10 cellular contexts compared by ENCODE assay signal in the genomic region with DNA sequence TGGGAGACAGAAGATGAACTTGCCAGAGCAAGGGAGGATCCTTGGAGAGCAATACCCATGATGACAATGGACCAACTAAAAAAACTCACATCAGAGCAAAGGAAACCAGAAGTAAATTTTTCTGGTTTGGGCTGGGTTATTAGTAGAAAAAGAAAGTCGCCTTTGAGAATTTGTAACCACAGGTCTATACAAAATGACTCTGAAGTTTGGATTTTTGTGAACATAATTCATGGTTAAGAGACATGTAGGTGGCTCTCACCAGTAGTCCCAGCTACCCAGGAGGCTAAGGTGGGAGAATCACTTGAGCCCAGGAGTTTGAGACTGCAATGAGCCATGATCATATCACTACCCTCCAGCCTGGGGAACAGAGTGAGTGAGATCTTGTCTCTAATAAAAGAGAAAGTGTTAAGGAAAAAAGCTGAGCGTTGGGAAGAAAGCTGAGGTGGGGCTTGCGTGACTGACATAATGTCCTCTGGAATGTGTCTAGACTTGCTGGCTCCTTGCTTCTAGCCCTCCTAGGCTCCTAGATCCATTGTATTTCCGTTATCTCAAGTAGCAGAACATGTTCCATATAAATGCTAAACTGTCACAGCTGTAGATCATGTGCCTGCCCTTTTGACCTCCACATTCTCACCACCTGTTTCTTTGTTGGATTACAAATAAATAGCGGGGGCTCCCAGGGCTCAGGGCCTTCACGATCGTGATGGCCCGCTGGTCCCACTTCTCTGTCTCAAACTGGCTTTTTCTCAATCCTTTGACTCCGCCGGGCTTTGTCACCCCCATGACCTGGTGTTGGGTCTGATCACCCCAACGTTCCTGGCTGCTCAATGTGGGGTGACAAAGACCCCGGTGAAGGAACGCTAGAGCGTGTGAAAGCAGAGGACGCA. TPM values are rescaled to one million over a fixed set of nuclear protein-coding genes. Genes with fewer than 3 reads are reported as not detected.
DNase-seq lines count a peak whose midpoint lies in the region; ATAC-seq and TF ChIP-seq lines count a peak whose summit lies in the region.
"Had no signal": no experiment of that assay in that cellular context is flagged by ENCODE, and none has a peak within 500 bp of the region (broad histone marks: within the 10 kb centered on the region; RNA-seq: fewer than 3 reads in every experiment).

No MANE protein-coding gene starts in this region.

- no peak for TF ChIP-seq CTCF in GM23338 (conservative IDR thresholded peaks at IDR 0.05; ENCODE audit: low read depth in 2 of 2)
- TF ChIP-seq CTCF in suprapubic skin (IDR thresholded peaks at IDR 0.05) = no peak
- TF ChIP-seq CTCF in tibial nerve (IDR thresholded peaks at IDR 0.05) = no peak

- CTCF ChIA-PET in activated naive CD4-positive, alpha-beta T cell treated with anti-CD3 and anti-CD28 coated beads, Interleukin-2, amount 10 ng/mL, durations not matched to agents 7 days and 5 days (lab: Charles Lee) = interaction anchor here (0.8 to 1.2 kb wide), 3 partner anchors 14 to 42 kb away, joined by 3 to 5 read pairs (median 4); no protein-coding TSS in a partner anchor

- H3K27ac ChIP-seq in GM23338 (ENCODE audit: low read depth) (no peak overlapping the region), iPS-18a (ENCODE audit: low read length) (peak overlapping the region; percentile 14), suprapubic skin (no peak overlapping the region), tibial nerve (no peak overlapping the region)
- H3K27ac ChIP-seq: HL-60 had no signal

- no peaks in the 10 kb centered on the region for H4K20me1 ChIP-seq in GM23338 (replicated peaks; ENCODE audit: insufficient read depth)

- H3K9me3 ChIP-seq in iPS-18a (ENCODE audit: control insufficient read depth, low read depth, low read length) (no peaks in the 10 kb centered on the region), suprapubic skin (no peaks in the 10 kb centered on the region), tibial nerve (no peaks in the 10 kb centered on the region)

- WGBS in suprapubic skin = 53% methylated on average over 15 of the region's 15 CpGs
- 65 to 67% methylated on average over 15 of the region's 15 CpGs for WGBS in tibial nerve, 2 donors

- ATAC-seq in GM18499 (IDR thresholded peaks at IDR 0.05; ENCODE audit: insufficient read depth, unreplicated experiment) = peak; percentile 69
- peak; percentile 51 for ATAC-seq in GM23338
- no peak for ATAC-seq in Right ventricle myocardium superior (ENCODE audit: poor library complexity)

- H3K36me3 ChIP-seq in GM23338 (ENCODE audit: insufficient read depth) (no peaks in the 10 kb centered on the region), iPS-18a (ENCODE audit: control insufficient read depth, low read depth, low read length) (no peaks in the 10 kb centered on the region), suprapubic skin (no peaks in the 10 kb centered on the region), tibial nerve (no peaks in the 10 kb centered on the region)

- no peak overlapping the region; the same call in 2 of the 3 replicates for H3K4me3 Mint-ChIP-seq in GM23338
- H3K4me3 Mint-ChIP-seq in activated naive CD4-positive, alpha-beta T cell treated with anti-CD3 and anti-CD28 coated beads, Interleukin-2, amount 10 ng/mL, durations not matched to agents 7 days and 5 days = no peak overlapping the region

- H3K27ac Mint-ChIP-seq in GM23338 = peak overlapping the region; percentile 57; the same call in 1 of the 2 replicates
- no peak overlapping the region for H3K27ac Mint-ChIP-seq in activated naive CD4-positive, alpha-beta T cell treated with anti-CD3 and anti-CD28 coated beads, Interleukin-2, amount 10 ng/mL, durations not matched to agents 7 days and 5 days

- H3K27me3 ChIP-seq in GM23338 (ENCODE audit: insufficient read depth) (no peaks in the 10 kb centered on the region), iPS-18a (ENCODE audit: control insufficient read depth, insufficient read depth, low read length) (no peaks in the 10 kb centered on the region), suprapubic skin (peaks cover 4% of the 10 kb centered on the region), tibial nerve (peaks cover 0 to 5% of the 10 kb centered on the region in 2 donors)

- H3K9ac ChIP-seq in iPS-18a (ENCODE audit: low read length) = no peak overlapping the region

- H3K4me2 ChIP-seq in GM23338 = peak overlapping the region; percentile 25; the same call in 1 of the 2 replicates

- peaks cover 5% of the 10 kb centered on the region for H3K27me3 Mint-ChIP-seq in GM23338 (ENCODE audit: insufficient read depth, low read depth, poor library complexity)
- peaks cover 30% of the 10 kb centered on the region for H3K27me3 Mint-ChIP-seq in activated naive CD4-positive, alpha-beta T cell treated with anti-CD3 and anti-CD28 coated beads, Interleukin-2, amount 10 ng/mL, durations not matched to agents 7 days and 5 days

- peaks cover 49% of the 10 kb centered on the region for H3K4me1 Mint-ChIP-seq in GM23338
- H3K4me1 Mint-ChIP-seq in activated naive CD4-positive, alpha-beta T cell treated with anti-CD3 and anti-CD28 coated beads, Interleukin-2, amount 10 ng/mL, durations not matched to agents 7 days and 5 days = peaks cover 20% of the 10 kb centered on the region

- H3K9me2 ChIP-seq in GM23338 (ENCODE audit: insufficient read depth) = 0 out of 2 replicates have a peak, but pooled peaks cover 4% of the 10 kb centered on the region

- DNase-seq in GM23338 (ENCODE audit: low spot score) = peak; percentile 25
- DNase-seq in M059J (ENCODE audit: low read depth) = peak; percentile 85
- DNase-seq in suprapubic skin (ENCODE audit: low spot score in 2 of 2) = no peak
- no peak for DNase-seq in activated naive CD4-positive, alpha-beta T cell treated with anti-CD3 and anti-CD28 coated beads, Interleukin-2, amount 10 ng/mL, durations not matched to agents 7 days and 5 days
- DNase-seq in Right ventricle myocardium superior = no peak
- no peak for DNase-seq in tibial nerve (ENCODE audit: low spot score in 2 of 2)

- peaks cover 3% of the 10 kb centered on the region; the same call in 1 of the 3 replicates for H3K36me3 Mint-ChIP-seq in GM23338 (ENCODE audit: low read depth)
- no peaks in the 10 kb centered on the region for H3K36me3 Mint-ChIP-seq in activated naive CD4-positive, alpha-beta T cell treated with anti-CD3 and anti-CD28 coated beads, Interleukin-2, amount 10 ng/mL, durations not matched to agents 7 days and 5 days
- H3K36me3 Mint-ChIP-seq: brain had no signal

- H3K4me1 ChIP-seq in GM23338 (ENCODE audit: insufficient read depth) (peaks cover 35% of the 10 kb centered on the region), iPS-18a (ENCODE audit: control insufficient read depth, low read depth, low read length) (peaks cover 41% of the 10 kb centered on the region), suprapubic skin (peaks cover 16% of the 10 kb centered on the region), tibial nerve (peaks cover 0 to 9% (median 0%) of the 10 kb centered on the region in 4 donors)

- TF ChIP-seq POLR2A in suprapubic skin (IDR thresholded peaks at IDR 0.05) (no peak), tibial nerve (IDR thresholded peaks at IDR 0.05) (no peak)

- no peaks in the 10 kb centered on the region for H3K9me3 Mint-ChIP-seq in GM23338
- no peaks in the 10 kb centered on the region for H3K9me3 Mint-ChIP-seq in activated naive CD4-positive, alpha-beta T cell treated with anti-CD3 and anti-CD28 coated beads, Interleukin-2, amount 10 ng/mL, durations not matched to agents 7 days and 5 days
- H3K9me3 Mint-ChIP-seq: brain had no signal

- no peaks in the 10 kb centered on the region for H3F3A ChIP-seq in GM23338 (replicated peaks; ENCODE audit: low read depth)

- no peak for TF ChIP-seq EP300 in suprapubic skin (IDR thresholded peaks at IDR 0.05)
- TF ChIP-seq EP300 in tibial nerve (IDR thresholded peaks at IDR 0.05) = no peak

- no peak overlapping the region for H3K4me3 ChIP-seq in GM23338
- peak overlapping the region; percentile 6 for H3K4me3 ChIP-seq in iPS-18a (ENCODE audit: low read length)
- no peak overlapping the region for H3K4me3 ChIP-seq in suprapubic skin
- H3K4me3 ChIP-seq in tibial nerve = no peak overlapping the region

- H2AFZ ChIP-seq in GM23338 = peak overlapping the region; percentile 79

- H3K79me2 ChIP-seq in GM23338 (replicated peaks; ENCODE audit: insufficient read depth) = no peaks in the 10 kb centered on the region

- intact Hi-C loops in Right ventricle myocardium superior (cut with DNase I) = no loop called here

TF ChIP-seq in GM23338, 12 proteins besides CTCF, POLR2A, EP300 and RAD21:
- TF ChIP-seq, protein P1, sequence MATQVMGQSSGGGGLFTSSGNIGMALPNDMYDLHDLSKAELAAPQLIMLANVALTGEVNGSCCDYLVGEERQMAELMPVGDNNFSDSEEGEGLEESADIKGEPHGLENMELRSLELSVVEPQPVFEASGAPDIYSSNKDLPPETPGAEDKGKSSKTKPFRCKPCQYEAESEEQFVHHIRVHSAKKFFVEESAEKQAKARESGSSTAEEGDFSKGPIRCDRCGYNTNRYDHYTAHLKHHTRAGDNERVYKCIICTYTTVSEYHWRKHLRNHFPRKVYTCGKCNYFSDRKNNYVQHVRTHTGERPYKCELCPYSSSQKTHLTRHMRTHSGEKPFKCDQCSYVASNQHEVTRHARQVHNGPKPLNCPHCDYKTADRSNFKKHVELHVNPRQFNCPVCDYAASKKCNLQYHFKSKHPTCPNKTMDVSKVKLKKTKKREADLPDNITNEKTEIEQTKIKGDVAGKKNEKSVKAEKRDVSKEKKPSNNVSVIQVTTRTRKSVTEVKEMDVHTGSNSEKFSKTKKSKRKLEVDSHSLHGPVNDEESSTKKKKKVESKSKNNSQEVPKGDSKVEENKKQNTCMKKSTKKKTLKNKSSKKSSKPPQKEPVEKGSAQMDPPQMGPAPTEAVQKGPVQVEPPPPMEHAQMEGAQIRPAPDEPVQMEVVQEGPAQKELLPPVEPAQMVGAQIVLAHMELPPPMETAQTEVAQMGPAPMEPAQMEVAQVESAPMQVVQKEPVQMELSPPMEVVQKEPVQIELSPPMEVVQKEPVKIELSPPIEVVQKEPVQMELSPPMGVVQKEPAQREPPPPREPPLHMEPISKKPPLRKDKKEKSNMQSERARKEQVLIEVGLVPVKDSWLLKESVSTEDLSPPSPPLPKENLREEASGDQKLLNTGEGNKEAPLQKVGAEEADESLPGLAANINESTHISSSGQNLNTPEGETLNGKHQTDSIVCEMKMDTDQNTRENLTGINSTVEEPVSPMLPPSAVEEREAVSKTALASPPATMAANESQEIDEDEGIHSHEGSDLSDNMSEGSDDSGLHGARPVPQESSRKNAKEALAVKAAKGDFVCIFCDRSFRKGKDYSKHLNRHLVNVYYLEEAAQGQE (IDR thresholded peaks at IDR 0.05; ENCODE audit: unreplicated experiment) = no peak
- TF ChIP-seq ZNF114 (CRISPR knock-in tag; IDR thresholded peaks at IDR 0.05) = 0 out of 2 replicates have a peak, but pooled peaks have one; percentile 8
TF ChIP-seq in GM23338: peak in this region for 1.

RNA-seq across cellular contexts. Expression of gene SC5D, which starts 56.2 kb away (rescaled TPM):
- 118 and 138 TPM in 2 replicates for total RNA-seq in GM23338 (2014; rRNA removed; shearing (Covaris generic))
- polyA plus RNA-seq in GM23338 (2016; fragmentation: Nextera tagmentation; extraction: Ambion mirVana) = 66.7 and 79.0 TPM in 2 replicates
- 88.2 and 126 TPM in 2 replicates for total RNA-seq in M059J (2014; rRNA removed; shearing (Covaris generic))
- total RNA-seq in suprapubic skin = 10 to 100 TPM; 16.3 to 43.4 (median 29.8) TPM
- total RNA-seq in Right ventricle myocardium superior = 18.0 TPM
- 10 to 100 TPM; 23.1 to 49.6 (median 36.0) TPM for total RNA-seq in tibial nerve

Comparison
In these comparisons a context has a peak if more than half of its experiments do, and no peak if none do; other contexts are left out.
1. DNase-seq: peak in GM23338 (single experiment) and M059J (single experiment); none in suprapubic skin (0 of 2), activated naive CD4-positive, alpha-beta T cell treated with anti-CD3 and anti-CD28 coated beads, Interleukin-2, amount 10 ng/mL, durations not matched to agents 7 days and 5 days (single experiment), Right ventricle myocardium superior (single experiment) and tibial nerve (0 of 2).